In genomic region chr6:155444952-155445903, GRCh38 we compare ENCODE assay signal across 17 cellular contexts. TPM values are rescaled to one million over a fixed set of nuclear protein-coding genes. Genes with fewer than 3 reads are reported as not detected.
DNase-seq lines count a peak whose midpoint lies in the region; ATAC-seq and TF ChIP-seq lines count a peak whose summit lies in the region.
"Had no signal": no experiment of that assay in that cellular context is flagged by ENCODE, and none has a peak within 500 bp of the region (broad histone marks: within the 10 kb centered on the region; RNA-seq: fewer than 3 reads in every experiment).

No MANE protein-coding gene starts in this region.

- CTCF ChIA-PET in Calu3 (lab: Charles Lee): no interaction called here
- CTCF ChIA-PET in activated CD8-positive, alpha-beta T cell treated with anti-CD3 and anti-CD28 coated beads for 36 hours (lab: Charles Lee): no interaction called here

- H3K4me1 Mint-ChIP-seq in activated T-cell treated with anti-CD3 and anti-CD28 coated beads, Interleukin-2, amount 50 U/mL, for 4 hours (ENCODE audit: low read depth): peaks cover 11% of the 10 kb centered on the region
- H3K4me1 Mint-ChIP-seq in Calu3 (ENCODE audit: low read depth, unreplicated experiment) (no peaks in the 10 kb centered on the region), neural progenitor cell (peaks cover 19% of the 10 kb centered on the region)
- H3K4me1 Mint-ChIP-seq in activated CD8-positive, alpha-beta T cell treated with anti-CD3 and anti-CD28 coated beads for 36 hours (ENCODE audit: low read depth): peaks cover 22% of the 10 kb centered on the region

- no peak overlapping the region for H3K9ac ChIP-seq in neural progenitor cell
- H3K9ac ChIP-seq: BLaER1 treated with 17β-estradiol and CSF1 and Interleukin-3, amounts not matched to agents 10 nM and 100 nM; GM23248 had no signal

- no peaks in the 10 kb centered on the region for H3K27me3 ChIP-seq in neural progenitor cell
- H3K27me3 ChIP-seq: BLaER1 treated with 17β-estradiol and CSF1 and Interleukin-3, amounts not matched to agents 10 nM and 100 nM had no signal

- no peak overlapping the region for H3K27ac ChIP-seq in neural progenitor cell
- H3K27ac ChIP-seq: BLaER1 treated with 17β-estradiol and CSF1 and Interleukin-3, amounts not matched to agents 10 nM and 100 nM; GM23248 had no signal

- H4K20me1 ChIP-seq in neural progenitor cell (ENCODE audit: low read depth): no peaks in the 10 kb centered on the region
- H4K20me1 ChIP-seq: BLaER1 treated with 17β-estradiol and CSF1 and Interleukin-3, amounts not matched to agents 10 nM and 100 nM had no signal

- H3K36me3 Mint-ChIP-seq in activated T-cell treated with anti-CD3 and anti-CD28 coated beads, Interleukin-2, amount 50 U/mL, for 4 hours (ENCODE audit: insufficient read depth): no peaks in the 10 kb centered on the region
- H3K36me3 Mint-ChIP-seq in Calu3 (ENCODE audit: insufficient read depth, unreplicated experiment) (no peaks in the 10 kb centered on the region), neural progenitor cell (no peaks in the 10 kb centered on the region)
- H3K36me3 Mint-ChIP-seq in activated CD8-positive, alpha-beta T cell treated with anti-CD3 and anti-CD28 coated beads for 36 hours (ENCODE audit: low read depth): no peaks in the 10 kb centered on the region
- H3K36me3 Mint-ChIP-seq: CD8-positive, alpha-beta T cell had no signal

- no peak overlapping the region for H3K4me2 ChIP-seq in neural progenitor cell
- H3K4me2 ChIP-seq: BLaER1 treated with 17β-estradiol and CSF1 and Interleukin-3, amounts not matched to agents 10 nM and 100 nM had no signal

- H3K9me3 Mint-ChIP-seq in activated T-cell treated with anti-CD3 and anti-CD28 coated beads, Interleukin-2, amount 50 U/mL, for 4 hours: no peaks in the 10 kb centered on the region
- H3K9me3 Mint-ChIP-seq in Calu3 (ENCODE audit: low read depth, unreplicated experiment) (no peaks in the 10 kb centered on the region), neural progenitor cell (no peaks in the 10 kb centered on the region)
- H3K9me3 Mint-ChIP-seq in activated CD8-positive, alpha-beta T cell treated with anti-CD3 and anti-CD28 coated beads for 36 hours: no peaks in the 10 kb centered on the region
- H3K9me3 Mint-ChIP-seq: CD8-positive, alpha-beta T cell had no signal

- H3K27ac Mint-ChIP-seq in Calu3 (ENCODE audit: unreplicated experiment): peak overlapping the region; percentile 39
- H3K27ac Mint-ChIP-seq in activated CD8-positive, alpha-beta T cell treated with anti-CD3 and anti-CD28 coated beads for 36 hours: peak overlapping the region; percentile 55
- H3K27ac Mint-ChIP-seq in neural progenitor cell: no peak overlapping the region
- H3K27ac Mint-ChIP-seq: CD8-positive, alpha-beta T cell had no signal

- no TSS peak for BruUV-seq in Calu3 (replicated peaks; lab: Mats Ljungman, UMichigan)

- no peaks in the 10 kb centered on the region for H3K79me2 ChIP-seq in neural progenitor cell (ENCODE audit: low read depth)

- peaks cover 23% of the 10 kb centered on the region for H3K4me1 ChIP-seq in neural progenitor cell
- H3K4me1 ChIP-seq: HAP-1 had no signal

- peak overlapping the region; percentile 12 for H2AFZ ChIP-seq in neural progenitor cell (replicated peaks)
- H2AFZ ChIP-seq: GM23248 had no signal

- DNase-seq in activated T-cell treated with anti-CD3 and anti-CD28 coated beads, Interleukin-2, amount 50 U/mL, for 4 hours: no peak
- DNase-seq in activated T-cell treated with anti-CD3 and anti-CD28 coated beads for 4 hours: no peak
- no peak for DNase-seq in Calu3
- peak; percentile 65 for DNase-seq in activated CD8-positive, alpha-beta T cell treated with anti-CD3 and anti-CD28 coated beads for 36 hours
- DNase-seq in neural progenitor cell (ENCODE audit: low spot score): no peak
- no peak for DNase-seq in activated naive CD4-positive, alpha-beta T cell (lab: John Stamatoyannopoulos, UW)
- DNase-seq: CD8-positive, alpha-beta T cell; DMS53; GM23248; NCI-H1105; NCI-H2081 had no signal

- POLR2A ChIA-PET in activated CD8-positive, alpha-beta T cell treated with anti-CD3 and anti-CD28 coated beads for 36 hours (lab: Charles Lee): interaction anchor here (1.0 kb wide), 1 partner anchor 25 kb away, joined by 3 read pairs; no protein-coding TSS in a partner anchor

- H3K36me3 ChIP-seq in neural progenitor cell: no peaks in the 10 kb centered on the region
- H3K36me3 ChIP-seq: BLaER1 treated with 17β-estradiol and CSF1 and Interleukin-3, amounts not matched to agents 10 nM and 100 nM; HAP-1 had no signal

- no peaks in the 10 kb centered on the region for H3F3A ChIP-seq in neural progenitor cell (ENCODE audit: low read depth)

- intact Hi-C loops in Calu3 (cut with micrococcal nuclease; ENCODE audit: unreplicated experiment): no loop called here
- intact Hi-C loops in activated CD8-positive, alpha-beta T cell treated with anti-CD3 and anti-CD28 coated beads for 36 hours (cut with micrococcal nuclease): no loop called here

- H3K4me3 ChIP-seq in neural progenitor cell: no peak overlapping the region
- H3K4me3 ChIP-seq: BLaER1 treated with 17β-estradiol and CSF1 and Interleukin-3, amounts not matched to agents 10 nM and 100 nM; GM12878; GM23248; HAP-1 had no signal

- no peak for TF ChIP-seq CTCF in Calu3 (IDR thresholded peaks at IDR 0.05; ENCODE audit: unreplicated experiment)
- TF ChIP-seq CTCF in activated CD8-positive, alpha-beta T cell treated with anti-CD3 and anti-CD28 coated beads for 36 hours (IDR thresholded peaks at IDR 0.05): no peak
- no peak for TF ChIP-seq CTCF in neural progenitor cell (IDR thresholded peaks at IDR 0.05)

- ATAC-seq in activated T-cell treated with anti-CD3 and anti-CD28 coated beads, Interleukin-2, amount 50 U/mL, for 4 hours: peak; percentile 58 to 70
- ATAC-seq in activated CD8-positive, alpha-beta T cell treated with anti-CD3 and anti-CD28 coated beads for 36 hours: peak; percentile 77
- ATAC-seq in HG03025 (IDR thresholded peaks at IDR 0.05; ENCODE audit: low FRiP score, unreplicated experiment): no peak
- ATAC-seq: CD8-positive, alpha-beta T cell; GM12878; Right ventricle myocardium inferior had no signal

- peaks cover 8% of the 10 kb centered on the region for H3K27me3 Mint-ChIP-seq in activated T-cell treated with anti-CD3 and anti-CD28 coated beads, Interleukin-2, amount 50 U/mL, for 4 hours (ENCODE audit: low read depth)
- H3K27me3 Mint-ChIP-seq in Calu3 (ENCODE audit: unreplicated experiment) (no peaks in the 10 kb centered on the region), neural progenitor cell (ENCODE audit: insufficient read depth, low read depth) (peaks cover 4% of the 10 kb centered on the region)
- H3K27me3 Mint-ChIP-seq in activated CD8-positive, alpha-beta T cell treated with anti-CD3 and anti-CD28 coated beads for 36 hours: peaks cover 2% of the 10 kb centered on the region

- H3K9me3 ChIP-seq in neural progenitor cell (ENCODE audit: low read depth): no peaks in the 10 kb centered on the region
- H3K9me3 ChIP-seq: BLaER1 treated with 17β-estradiol and CSF1 and Interleukin-3, amounts not matched to agents 10 nM and 100 nM; HAP-1 had no signal

- no peak overlapping the region for H3K4me3 Mint-ChIP-seq in activated T-cell treated with anti-CD3 and anti-CD28 coated beads, Interleukin-2, amount 50 U/mL, for 4 hours
- H3K4me3 Mint-ChIP-seq in Calu3 (ENCODE audit: low read depth, unreplicated experiment) (no peak overlapping the region), neural progenitor cell (no peak overlapping the region)
- no peak overlapping the region for H3K4me3 Mint-ChIP-seq in activated CD8-positive, alpha-beta T cell treated with anti-CD3 and anti-CD28 coated beads for 36 hours
- H3K4me3 Mint-ChIP-seq: CD8-positive, alpha-beta T cell had no signal

RNA-seq across cellular contexts. Expression of gene NOX3, which starts 10.4 kb away (rescaled TPM):
- total RNA-seq in activated T-cell treated with anti-CD3 and anti-CD28 coated beads, Interleukin-2, amount 50 U/mL, for 4 hours: not detected
- total RNA-seq in Calu3 (2022) (not detected in 2 replicates), neural progenitor cell (ENCODE audit: low replicate concordance) (not detected in 2 replicates)
- total RNA-seq in activated CD8-positive, alpha-beta T cell treated with anti-CD3 and anti-CD28 coated beads for 36 hours: not detected
- total RNA-seq: CD8-positive, alpha-beta T cell; GM12878; GM23248; NCI-H460; Right ventricle myocardium inferior had no signal
